In genomic region chr7:15947749-15948148, GRCh38 we compare ENCODE assay signal across 19 cellular contexts.
"Had no signal": no experiment of that assay in that cellular context is flagged by ENCODE, and none has a peak within 500 bp of the region (broad histone marks: within the 10 kb centered on the region; RNA-seq: fewer than 3 reads in every experiment).

No MANE protein-coding gene starts in this region.

- H3K4me3 ChIP-seq: esophagus muscularis mucosa, left lung, right lobe of liver, stomach had no signal

- DNase-seq: activated CD4-positive, alpha-beta memory T cell treated with anti-CD3 and anti-CD28 coated beads, Interleukin-2, amount 10 ng/mL, durations not matched to agents 7 days and 5 days; activated CD4-positive, alpha-beta T cell treated with anti-CD3 and anti-CD28 coated beads for 48 hours; activated CD8-positive, alpha-beta memory T cell treated with anti-CD3 and anti-CD28 coated beads, Interleukin-2, amount 10 ng/mL, durations not matched to agents 7 days and 5 days; activated naive CD4-positive, alpha-beta T cell treated with Interleukin-2 at 50 U/mL for 16 hours; activated naive CD8-positive, alpha-beta T cell treated with anti-CD3 and anti-CD28 coated beads, Interleukin-2, amount 10 ng/mL, durations not matched to agents 7 days and 5 days; brain microvascular endothelial cell; effector CD4-positive, alpha-beta T cell; left lung; right lobe of liver; stimulated activated CD4-positive, alpha-beta T cell treated with anti-CD3 and anti-CD28 coated beads, Interleukin-4, amount 100 ng/mL, for 24 hours; stomach; trophoblast cell had no signal

- H3K4me1 ChIP-seq: esophagus muscularis mucosa, left lung, parathyroid adenoma, right lobe of liver, stomach had no signal

- H3K27ac ChIP-seq: brain microvascular endothelial cell, esophagus muscularis mucosa, left lung, neutrophil, parathyroid adenoma, right lobe of liver, stomach had no signal

- H3K36me3 ChIP-seq: brain microvascular endothelial cell, esophagus muscularis mucosa, left lung, neutrophil, right lobe of liver, stomach had no signal

- H3K27me3 ChIP-seq: brain microvascular endothelial cell, esophagus muscularis mucosa, left lung, neutrophil, right lobe of liver, stomach had no signal

- H3K9me3 ChIP-seq: esophagus muscularis mucosa, neutrophil, right lobe of liver, stomach had no signal

- ATAC-seq: activated CD8-positive, alpha-beta memory T cell treated with anti-CD3 and anti-CD28 coated beads, Interleukin-2, amount 10 ng/mL, durations not matched to agents 7 days and 5 days; activated T-helper 17 cell treated with anti-CD3 and anti-CD28 coated beads, Interleukin-2, amount 50 U/mL, for 72 hours; left lung; natural killer cell treated with Interleukin-12 subunit alpha and Interleukin-12 subunit beta and Interleukin-15 and Interleukin-18, amount 100 ng/mL, for 72 hours; right lobe of liver; stimulated activated effector memory CD8-positive, alpha-beta T cell treated with anti-CD3 and anti-CD28 coated beads, Interleukin-12 subunit alpha, Interleukin-12 subunit beta, amount 100 ng/mL, for 72 hours; WTC11 had no signal
